Comparison of ENCODE assay signal across 1 cellular context in the genomic region with DNA sequence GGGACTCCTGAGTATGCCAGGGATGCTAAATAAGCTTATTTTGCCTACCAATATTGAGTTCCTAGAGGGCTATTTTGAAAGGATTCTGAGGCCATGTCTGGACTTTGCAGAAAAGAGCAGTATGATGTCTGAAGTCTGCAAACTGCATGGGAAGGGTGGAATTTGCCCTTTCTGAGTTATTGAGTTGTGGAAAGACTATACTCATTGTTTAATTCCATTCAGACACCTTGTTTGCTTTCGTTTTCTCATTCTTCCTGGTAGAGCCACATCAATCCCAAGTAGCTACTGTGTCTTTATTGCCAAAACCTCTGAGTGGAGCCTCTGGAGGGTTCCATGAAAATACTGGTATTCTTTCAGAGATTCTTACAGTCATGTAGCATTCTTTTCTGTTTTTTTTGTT.
TF ChIP-seq lines count a peak whose summit lies in the region.

No MANE protein-coding gene starts in this region.

TF ChIP-seq in WTC11, 78 proteins besides CTCF, POLR2A, EP300 and RAD21 (continued from another document):
- TF ChIP-seq, protein P1, sequence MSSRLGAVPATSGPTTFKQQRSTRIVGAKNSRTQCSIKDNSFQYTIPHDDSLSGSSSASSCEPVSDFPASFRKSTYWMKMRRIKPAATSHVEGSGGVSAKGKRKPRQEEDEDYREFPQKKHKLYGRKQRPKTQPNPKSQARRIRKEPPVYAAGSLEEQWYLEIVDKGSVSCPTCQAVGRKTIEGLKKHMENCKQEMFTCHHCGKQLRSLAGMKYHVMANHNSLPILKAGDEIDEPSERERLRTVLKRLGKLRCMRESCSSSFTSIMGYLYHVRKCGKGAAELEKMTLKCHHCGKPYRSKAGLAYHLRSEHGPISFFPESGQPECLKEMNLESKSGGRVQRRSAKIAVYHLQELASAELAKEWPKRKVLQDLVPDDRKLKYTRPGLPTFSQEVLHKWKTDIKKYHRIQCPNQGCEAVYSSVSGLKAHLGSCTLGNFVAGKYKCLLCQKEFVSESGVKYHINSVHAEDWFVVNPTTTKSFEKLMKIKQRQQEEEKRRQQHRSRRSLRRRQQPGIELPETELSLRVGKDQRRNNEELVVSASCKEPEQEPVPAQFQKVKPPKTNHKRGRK (CRISPR knock-in tag; IDR thresholded peaks at IDR 0.05; ENCODE audit: borderline replicate concordance) = no peak
